Comparison of ENCODE assay signal across 24 cellular contexts in genomic region chr4:166017804-166018203, GRCh38.
DNase-seq lines count a peak whose midpoint lies in the region; ATAC-seq and TF ChIP-seq lines count a peak whose summit lies in the region.
"Had no signal": no experiment of that assay in that cellular context is flagged by ENCODE, and none has a peak within 500 bp of the region (broad histone marks: within the 10 kb centered on the region; RNA-seq: fewer than 3 reads in every experiment).

No MANE protein-coding gene starts in this region.

- ATAC-seq in HG03108 (IDR thresholded peaks at IDR 0.05; ENCODE audit: unreplicated experiment), result no peak
- no peak for ATAC-seq in GM21717 (IDR thresholded peaks at IDR 0.05; ENCODE audit: unreplicated experiment)
- ATAC-seq: Right ventricle myocardium inferior had no signal

- no peak overlapping the region for H3K27ac Mint-ChIP-seq in HFFc6
- H3K27ac Mint-ChIP-seq: CD4-positive, CD25-positive, alpha-beta regulatory T cell had no signal

- H3K4me1 Mint-ChIP-seq in HFFc6 (ENCODE audit: low read depth), result peaks cover 16% of the 10 kb centered on the region
- H3K4me1 Mint-ChIP-seq: CD4-positive, CD25-positive, alpha-beta regulatory T cell had no signal

- no peak for TF ChIP-seq CTCF in HFFc6 (IDR thresholded peaks at IDR 0.05)

- no peaks in the 10 kb centered on the region; the same call in 1 of the 2 replicates for H3K9me3 Mint-ChIP-seq in HFFc6

- peak overlapping the region; percentile 13; the same call in 1 of the 2 replicates for H3K4me3 Mint-ChIP-seq in HFFc6
- H3K4me3 Mint-ChIP-seq: CD4-positive, CD25-positive, alpha-beta regulatory T cell had no signal

- DNase-seq in EH (ENCODE audit: low read depth) (peak; percentile 28), HFFc6 (no peak), astrocyte of the hippocampus (ENCODE audit: low read depth, low spot score) (peak; percentile 12), iris pigment epithelial cell (ENCODE audit: low read depth) (peak; percentile 21), NCI-H2029 treated with DMSO at 0.1 percent for 48 hours (lab: John Stamatoyannopoulos, UW) (no peak), glomerular visceral epithelial cell (ENCODE audit: extremely low spot score) (no peak)
- DNase-seq: CD4-positive, CD25-positive, alpha-beta regulatory T cell; DMS153; DND-41; GM23248; H7; IMR-90; KG1; NCI-H1092; NCI-H1417 treated with DMSO at 0.1 percent for 48 hours; NCI-H187; NCI-H526; NCI-H82; NK-92 treated with Interleukin-12 subunit alpha and Interleukin-12 subunit beta, amount 100 ng/mL, for 24 hours; PC-9; SJCRH30 had no signal

- H3K27me3 Mint-ChIP-seq in HFFc6 (ENCODE audit: insufficient read depth), result no peaks in the 10 kb centered on the region

- no peaks in the 10 kb centered on the region for H3K36me3 Mint-ChIP-seq in HFFc6 (ENCODE audit: low read depth)
- H3K36me3 Mint-ChIP-seq: CD4-positive, CD25-positive, alpha-beta regulatory T cell had no signal

Comparison
In these comparisons a context has a peak if more than half of its experiments do, and no peak if none do; other contexts are left out.
1. DNase-seq: peak in EH (single experiment), astrocyte of the hippocampus (single experiment) and iris pigment epithelial cell (single experiment); none in HFFc6 (single experiment), NCI-H2029 treated with DMSO at 0.1 percent for 48 hours (single experiment) and glomerular visceral epithelial cell (single experiment).